ENCODE assay signal across 18 cellular contexts in genomic region chr9:124624735-124624992, GRCh38.
DNase-seq lines count a peak whose midpoint lies in the region; ATAC-seq and TF ChIP-seq lines count a peak whose summit lies in the region.
"Had no signal": no experiment of that assay in that cellular context is flagged by ENCODE, and none has a peak within 500 bp of the region (broad histone marks: within the 10 kb centered on the region; RNA-seq: fewer than 3 reads in every experiment).

No MANE protein-coding gene starts in this region.

- intact Hi-C loops in left ventricle myocardium superior (cut with micrococcal nuclease) (no loop called here), left ventricle myocardium inferior (cut with micrococcal nuclease) (no loop called here)

- H3K27ac Mint-ChIP-seq in central memory CD8-positive, alpha-beta T cell (ENCODE audit: low read depth) = peak overlapping the region; percentile 86

- peaks cover 10% of the 10 kb centered on the region for H3K36me3 Mint-ChIP-seq in central memory CD8-positive, alpha-beta T cell (ENCODE audit: insufficient read depth)
- H3K36me3 Mint-ChIP-seq: CD4-positive, alpha-beta memory T cell had no signal

- H3K4me3 ChIP-seq in left ventricle myocardium inferior = no peak overlapping the region
- no peak overlapping the region for H3K4me3 ChIP-seq in fibroblast of the aortic adventitia (ENCODE audit: low read depth, low read length)
- H3K4me3 ChIP-seq in H7 (ENCODE audit: insufficient read depth, low read depth, low read length) = no peak overlapping the region
- H3K4me3 ChIP-seq: PC-9 had no signal

- peaks cover 33% of the 10 kb centered on the region for H3K4me1 Mint-ChIP-seq in central memory CD8-positive, alpha-beta T cell
- H3K4me1 Mint-ChIP-seq: CD4-positive, alpha-beta memory T cell had no signal

- no peak for TF ChIP-seq CTCF in left ventricle myocardium inferior (IDR thresholded peaks at IDR 0.05; ENCODE audit: borderline replicate concordance)
- TF ChIP-seq CTCF in fibroblast of the aortic adventitia (IDR thresholded peaks at IDR 0.05; ENCODE audit: insufficient read depth, low read length) = no peak

- no peaks in the 10 kb centered on the region for H3K27me3 Mint-ChIP-seq in central memory CD8-positive, alpha-beta T cell

- no peak overlapping the region for H3K27ac ChIP-seq in left ventricle myocardium inferior (replicated peaks)
- H3K27ac ChIP-seq: PC-9 had no signal

- no peaks in the 10 kb centered on the region for H3K9me3 Mint-ChIP-seq in central memory CD8-positive, alpha-beta T cell
- H3K9me3 Mint-ChIP-seq: CD4-positive, alpha-beta memory T cell had no signal

- H3K4me1 ChIP-seq in left ventricle myocardium inferior = peaks cover 18% of the 10 kb centered on the region
- H3K4me1 ChIP-seq: Caco-2 had no signal

- DNase-seq in left ventricle myocardium superior (no peak), left ventricle myocardium inferior (no peak), fibroblast of the aortic adventitia (ENCODE audit: low read depth) (peak; percentile 14), retina (peak; percentile 92), NCI-H1048 (lab: John Stamatoyannopoulos, UW) (no peak), NCI-H1092 treated with DMSO at 0.1 percent for 48 hours (lab: John Stamatoyannopoulos, UW) (no peak), H7 (no peak)
- DNase-seq in central memory CD8-positive, alpha-beta T cell (ENCODE audit: low spot score in 2 of 2) = no peak
- DNase-seq: Caco-2; CD4-positive, alpha-beta memory T cell; GDM1; KBM-7; MV-4-11; NCI-H2081; NCI-H2227 treated with DMSO at 0.1 percent for 48 hours; NCI-H526 treated with DMSO at 0.1 percent for 48 hours; PC-9; SHP77 had no signal

- peak overlapping the region; percentile 68 for H3K4me3 Mint-ChIP-seq in central memory CD8-positive, alpha-beta T cell
- H3K4me3 Mint-ChIP-seq: CD4-positive, alpha-beta memory T cell had no signal

- ATAC-seq in left ventricle myocardium superior = peak; percentile 56
- ATAC-seq in central memory CD8-positive, alpha-beta T cell (replicated peaks; ENCODE audit: extremely low read depth, poor library complexity, severe bottlenecking) = no peak

- no peaks in the 10 kb centered on the region for H3K9me3 ChIP-seq in left ventricle myocardium inferior (replicated peaks)
- H3K9me3 ChIP-seq: Caco-2 had no signal

- no peaks in the 10 kb centered on the region for H3K36me3 ChIP-seq in left ventricle myocardium inferior
- no peaks in the 10 kb centered on the region for H3K36me3 ChIP-seq in H7 (replicated peaks; ENCODE audit: control insufficient read depth, insufficient read depth, low read length)

- H3K27me3 ChIP-seq in left ventricle myocardium inferior (ENCODE audit: low read depth) (no peaks in the 10 kb centered on the region), H7 (ENCODE audit: control insufficient read depth, insufficient read depth, low read length) (no peaks in the 10 kb centered on the region)

Comparison
In these comparisons a context has a peak if more than half of its experiments do, and no peak if none do; other contexts are left out.
1. DNase-seq: peak in fibroblast of the aortic adventitia (single experiment) and retina (single experiment); none in left ventricle myocardium superior (single experiment), left ventricle myocardium inferior (single experiment), central memory CD8-positive, alpha-beta T cell (0 of 2), NCI-H1048 (single experiment), NCI-H1092 treated with DMSO at 0.1 percent for 48 hours (single experiment) and H7 (single experiment).